25 cellular contexts compared by ENCODE assay signal in genomic region chr15:39845582-39845981, GRCh38.
"Had no signal": no experiment of that assay in that cellular context is flagged by ENCODE, and none has a peak within 500 bp of the region (broad histone marks: within the 10 kb centered on the region; RNA-seq: fewer than 3 reads in every experiment).

No MANE protein-coding gene starts in this region.

- H3K4me1 ChIP-seq: colonic mucosa, esophagus muscularis mucosa, parathyroid adenoma had no signal

- DNase-seq: activated B cell treated with CpG ODN at 0.5 μM for 24 hours; activated CD4-positive, alpha-beta T cell treated with anti-CD3 and anti-CD28 coated beads for 36 hours; activated CD4-positive, alpha-beta T cell treated with anti-CD3 and anti-CD28 coated beads, Interleukin-2, amount 50 U/mL, for 4 hours; activated CD8-positive, alpha-beta memory T cell treated with anti-CD3 and anti-CD28 coated beads for 24 hours; activated CD8-positive, alpha-beta memory T cell treated with anti-CD3 and anti-CD28 coated beads, Interleukin-2, amount 50 U/mL, for 4 hours; activated naive CD4-positive, alpha-beta T cell treated with Interleukin-2 at 50 U/mL for 16 hours; activated naive CD8-positive, alpha-beta T cell treated with anti-CD3 and anti-CD28 coated beads for 36 hours; activated T-cell treated with anti-CD3 and anti-CD28 coated beads, Interleukin-2, amount 50 U/mL, for 4 hours; colonic mucosa; dorsolateral prefrontal cortex; effector memory CD8-positive, alpha-beta T cell; glutamatergic neuron; immature natural killer cell; mammary epithelial cell; nucleus accumbens; right cardiac atrium; stimulated activated CD4-positive, alpha-beta T cell treated with anti-CD3 and anti-CD28 coated beads, Interleukin-4, amount 100 ng/mL, for 24 hours; stimulated activated naive CD4-positive, alpha-beta T cell treated with Interleukin-2 at 50 U/mL for 16 hours; T-helper 9 cell; upper lobe of left lung had no signal

- H3K36me3 Mint-ChIP-seq: activated naive CD8-positive, alpha-beta T cell treated with anti-CD3 and anti-CD28 coated beads for 36 hours; immature natural killer cell had no signal

- H3K27ac Mint-ChIP-seq: activated B cell treated with CpG ODN at 0.5 μM for 24 hours; activated CD4-positive, alpha-beta T cell treated with anti-CD3 and anti-CD28 coated beads for 36 hours; activated naive CD8-positive, alpha-beta T cell treated with anti-CD3 and anti-CD28 coated beads for 36 hours; effector memory CD8-positive, alpha-beta T cell; immature natural killer cell had no signal

- H2AFZ ChIP-seq: hepatocyte, parathyroid adenoma had no signal

- H3K4me2 ChIP-seq: hepatocyte had no signal

- H3K79me2 ChIP-seq: hepatocyte, parathyroid adenoma had no signal

- H3K27me3 ChIP-seq: colonic mucosa, dorsolateral prefrontal cortex, esophagus muscularis mucosa, hepatocyte, upper lobe of left lung had no signal

- H3K9ac ChIP-seq: parathyroid adenoma had no signal

- ATAC-seq: activated CD4-positive, alpha-beta T cell treated with anti-CD3 and anti-CD28 coated beads for 36 hours; activated T-cell treated with anti-CD3 and anti-CD28 coated beads, Interleukin-2, amount 50 U/mL, for 4 hours; effector memory CD8-positive, alpha-beta T cell; left lobe of liver; right cardiac atrium had no signal

- H3K27ac ChIP-seq: colonic mucosa, dorsolateral prefrontal cortex, esophagus muscularis mucosa, hepatocyte, parathyroid adenoma, thoracic aorta, upper lobe of left lung had no signal

- H3K4me3 Mint-ChIP-seq: activated B cell treated with CpG ODN at 0.5 μM for 24 hours; activated CD4-positive, alpha-beta T cell treated with anti-CD3 and anti-CD28 coated beads for 36 hours; activated naive CD8-positive, alpha-beta T cell treated with anti-CD3 and anti-CD28 coated beads for 36 hours; activated T-cell treated with anti-CD3 and anti-CD28 coated beads, Interleukin-2, amount 50 U/mL, for 4 hours; effector memory CD8-positive, alpha-beta T cell; immature natural killer cell had no signal

- H3K4me1 Mint-ChIP-seq: activated B cell treated with CpG ODN at 0.5 μM for 24 hours; activated CD4-positive, alpha-beta T cell treated with anti-CD3 and anti-CD28 coated beads for 36 hours; activated naive CD8-positive, alpha-beta T cell treated with anti-CD3 and anti-CD28 coated beads for 36 hours; immature natural killer cell had no signal

- H3K36me3 ChIP-seq: colonic mucosa, esophagus muscularis mucosa, thoracic aorta, upper lobe of left lung had no signal

- H3K9me3 ChIP-seq: colonic mucosa, esophagus muscularis mucosa, thoracic aorta, upper lobe of left lung had no signal

- H3K4me3 ChIP-seq: colonic mucosa, dorsolateral prefrontal cortex, esophagus muscularis mucosa, hepatocyte, thoracic aorta, upper lobe of left lung had no signal

- H3K9me3 Mint-ChIP-seq: activated B cell treated with CpG ODN at 0.5 μM for 24 hours; activated naive CD8-positive, alpha-beta T cell treated with anti-CD3 and anti-CD28 coated beads for 36 hours; activated T-cell treated with anti-CD3 and anti-CD28 coated beads, Interleukin-2, amount 50 U/mL, for 4 hours; effector memory CD8-positive, alpha-beta T cell; immature natural killer cell had no signal
